In the genomic region with DNA sequence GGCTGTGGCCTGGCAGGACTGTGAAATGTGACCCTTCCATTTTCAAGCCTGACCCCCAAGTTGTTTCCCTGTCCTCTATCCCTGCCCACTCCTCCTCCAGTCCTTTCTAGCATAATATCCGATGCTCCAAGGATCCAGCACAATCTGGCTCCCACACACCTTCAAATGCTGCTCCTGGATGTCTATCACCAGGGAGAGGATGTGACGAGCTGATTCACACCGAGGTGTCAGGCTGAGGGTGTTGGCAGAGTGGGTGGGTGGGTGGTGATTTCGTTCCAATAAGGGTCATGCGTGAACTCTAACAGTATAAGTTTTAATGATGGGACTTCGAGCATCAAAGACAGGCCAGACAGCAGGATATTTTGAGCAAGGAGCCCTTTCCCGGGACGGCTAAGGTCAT, we compare ENCODE assay signal across 18 cellular contexts.
DNase-seq lines count a peak whose midpoint lies in the region; ATAC-seq, FAIRE-seq and TF ChIP-seq lines count a peak whose summit lies in the region.
"Had no signal": no experiment of that assay in that cellular context is flagged by ENCODE, and none has a peak within 500 bp of the region (broad histone marks: within the 10 kb centered on the region; RNA-seq: fewer than 3 reads in every experiment).

No MANE protein-coding gene starts in this region.

- H2BK5ac ChIP-seq in neuronal stem cell (ENCODE audit: low read length): peak overlapping the region; percentile 34

- intact Hi-C loops in left cardiac atrium (cut with DNase I): no loop called here

- ATAC-seq in GM19452 (IDR thresholded peaks at IDR 0.05; ENCODE audit: unreplicated experiment): no peak
- no peak for ATAC-seq in left cardiac atrium
- ATAC-seq: HepG2 had no signal

- CTCF ChIA-PET in HEK293 (lab: Yijun Ruan, JAX): interaction anchor here (1.1 kb wide), 1 partner anchor 17 kb away, joined by 3 read pairs; no protein-coding TSS in a partner anchor

- no peak overlapping the region for H3K4me3 ChIP-seq in HEK293 (ENCODE audit: low read depth, low read length)
- H3K4me3 ChIP-seq in mesodermal cell (ENCODE audit: extremely low read depth, insufficient read depth, low read length, poor library complexity, severe bottlenecking): no peak overlapping the region
- no peak overlapping the region for H3K4me3 ChIP-seq in neuronal stem cell (ENCODE audit: low read length in 2 of 2)
- H3K4me3 ChIP-seq: BLaER1, HAP-1 had no signal

- no peak for TF ChIP-seq CTCF in HEK293 (tag by site-specific recombination; IDR thresholded peaks at IDR 0.05)

- H3K14ac ChIP-seq in neuronal stem cell (ENCODE audit: low read length): no peak overlapping the region

- peak overlapping the region; percentile 21 for H2AK5ac ChIP-seq in neuronal stem cell (ENCODE audit: low read depth, low read length)

- peak overlapping the region; percentile 69 for H3K4ac ChIP-seq in neuronal stem cell (ENCODE audit: low read length)

- H3K4me1 ChIP-seq in HEK293 (ENCODE audit: control insufficient read depth, insufficient read depth, low read length) (no peaks in the 10 kb centered on the region), mesodermal cell (ENCODE audit: control insufficient read depth, insufficient read depth, low read length, poor library complexity, severe bottlenecking) (peaks cover 7% of the 10 kb centered on the region), neuronal stem cell (ENCODE audit: control insufficient read depth in 2 of 2, insufficient read depth in 1 of 2, low read depth in 1 of 2, low read length in 2 of 2) (peaks cover 0 to 26% of the 10 kb centered on the region in 2 donors)
- H3K4me1 ChIP-seq: HAP-1 had no signal

- no peak overlapping the region for H3K27ac ChIP-seq in HEK293 (ENCODE audit: extremely low read depth, low read depth, low read length)
- H3K27ac ChIP-seq in caudate nucleus (ENCODE audit: low read depth, low read length): peak overlapping the region; percentile 84
- peak overlapping the region; percentile 10 for H3K27ac ChIP-seq in mesodermal cell (ENCODE audit: low read depth, low read length, severe bottlenecking)
- H3K27ac ChIP-seq in neuronal stem cell (replicated peaks; ENCODE audit: low read length): peak overlapping the region; percentile 81
- H3K27ac ChIP-seq: BLaER1 had no signal

- H4K8ac ChIP-seq in neuronal stem cell (ENCODE audit: low read depth, low read length): no peak overlapping the region

- H3K27me3 ChIP-seq in neuronal stem cell (ENCODE audit: control insufficient read depth in 3 of 3, insufficient read depth in 3 of 3, low read depth in 1 of 3, low read length in 3 of 3): no peaks in the 10 kb centered on the region
- H3K27me3 ChIP-seq: BLaER1 had no signal

- DNase-seq in caudate nucleus (lab: John Stamatoyannopoulos, UW) (peak in 43 of 61 donors; percentile 14 to 94 (median 58)), neuronal stem cell (ENCODE audit: low spot score) (no peak), frontal cortex (ENCODE audit: low spot score in 2 of 2) (no peak), NK-92 (lab: John Stamatoyannopoulos, UW; ENCODE audit: unreplicated experiment) (no peak), left cardiac atrium (no peak)
- DNase-seq: 8988T; CD4-positive, alpha-beta memory T cell; DMS153; DMS79; GDM1 had no signal

- H2AFZ ChIP-seq in neuronal stem cell (ENCODE audit: low read length): no peak overlapping the region

- H3K4me2 ChIP-seq in neuronal stem cell (ENCODE audit: insufficient read depth, low read length, poor library complexity, severe bottlenecking): peak overlapping the region; percentile 37
- H3K4me2 ChIP-seq: BLaER1 had no signal

- POLR2A ChIA-PET in HEK293 (lab: Yijun Ruan, JAX): no interaction called here

- peak overlapping the region; percentile 89 for H3K18ac ChIP-seq in neuronal stem cell (ENCODE audit: low read length)

- no peak overlapping the region for H2BK12ac ChIP-seq in neuronal stem cell (ENCODE audit: low read length)

- no peak for FAIRE-seq in frontal cortex (lab: Jason Lieb, UNC)
- FAIRE-seq: GM12892, GM18507, HepG2 had no signal

- no peak overlapping the region for H4K91ac ChIP-seq in neuronal stem cell (ENCODE audit: low read depth, low read length, poor library complexity)

- peak overlapping the region; percentile 43 for H2BK120ac ChIP-seq in neuronal stem cell (ENCODE audit: low read depth, low read length)

- no peak overlapping the region for H3K23ac ChIP-seq in neuronal stem cell (ENCODE audit: low read depth, low read length, poor library complexity)

- H3K9me3 ChIP-seq in HEK293 (ENCODE audit: control insufficient read depth, insufficient read depth, low read depth, low read length) (no peaks in the 10 kb centered on the region), mesodermal cell (ENCODE audit: control insufficient read depth, low read length) (no peaks in the 10 kb centered on the region), neuronal stem cell (replicated peaks in 1 of 2; ENCODE audit: control insufficient read depth in 2 of 2, insufficient read depth in 1 of 2, low read depth in 1 of 2, low read length in 2 of 2) (no peaks in the 10 kb centered on the region)
- H3K9me3 ChIP-seq: BLaER1, HAP-1 had no signal

- H3K9ac ChIP-seq in neuronal stem cell (ENCODE audit: low read depth, low read length, poor library complexity): no peak overlapping the region
- H3K9ac ChIP-seq: BLaER1 had no signal

- H3K36me3 ChIP-seq in HEK293 (ENCODE audit: control insufficient read depth in 2 of 2, insufficient read depth in 1 of 2, low read length in 2 of 2): no peaks in the 10 kb centered on the region
- H3K36me3 ChIP-seq in mesodermal cell (ENCODE audit: control insufficient read depth, insufficient read depth, low read length): no peaks in the 10 kb centered on the region
- no peaks in the 10 kb centered on the region for H3K36me3 ChIP-seq in neuronal stem cell (replicated peaks in 1 of 2; ENCODE audit: control insufficient read depth in 2 of 2, insufficient read depth in 2 of 2, low read length in 2 of 2)
- H3K36me3 ChIP-seq: BLaER1, HAP-1 had no signal

- no peaks in the 10 kb centered on the region for H3K79me1 ChIP-seq in neuronal stem cell (ENCODE audit: low read depth, low read length)

- 87 to 93% methylated on average over 7 of the region's 8 CpGs for WGBS in mesodermal cell (ENCODE audit: insufficient coverage in 2 of 2), 2 experiments
- no CpG with 5 or more reads among the region's 8 CpGs for WGBS in neuronal stem cell (ENCODE audit: extremely low coverage in 2 of 2, insufficient read length in 2 of 2, insufficient replicate concordance in 1 of 2), 2 donors

- H2BK15ac ChIP-seq in neuronal stem cell (ENCODE audit: low read length): no peak overlapping the region

TF ChIP-seq in HEK293, 187 proteins besides CTCF, POLR2A, EP300 and RAD21:
- TF ChIP-seq EGR2 (tag by site-specific recombination; IDR thresholded peaks at IDR 0.05; ENCODE audit: low read depth) (peak; percentile 73), ZBTB21 (tag by site-specific recombination; IDR thresholded peaks at IDR 0.05) (no peak), ZFHX2 (tag by site-specific recombination; conservative IDR thresholded peaks at IDR 0.05) (peak; percentile 35), ZNF501 (tag by site-specific recombination; IDR thresholded peaks at IDR 0.05) (no peak), ZNF37A (tag by site-specific recombination; IDR thresholded peaks at IDR 0.05) (no peak)

Comparison
In these comparisons a context has a peak if more than half of its experiments do, and no peak if none do; other contexts are left out.
1. DNase-seq: peak in caudate nucleus (43 of 61); none in neuronal stem cell (single experiment), frontal cortex (0 of 2), NK-92 (single experiment) and left cardiac atrium (single experiment).